1 cellular context compared by ENCODE assay signal in genomic region chr11:4610258-4610935, GRCh38.
TF ChIP-seq lines count a peak whose summit lies in the region.

No MANE protein-coding gene starts in this region.

TF ChIP-seq in IMR-90, 13 proteins besides CTCF, POLR2A, EP300 and RAD21 (continued from another document):
- TF ChIP-seq NFE2L2 (IDR thresholded peaks at IDR 0.05; ENCODE audit: low read depth, low read length) (no peak), RFX5 (IDR thresholded peaks at IDR 0.05; ENCODE audit: low read depth, low read length) (no peak), CEBPB (IDR thresholded peaks at IDR 0.05; ENCODE audit: low read depth, low read length) (no peak), SMC3 (IDR thresholded peaks at IDR 0.05; ENCODE audit: low read depth, low read length) (no peak), MXI1 (IDR thresholded peaks at IDR 0.05; ENCODE audit: borderline replicate concordance, low read depth, low read length) (no peak), ELK1 (IDR thresholded peaks at IDR 0.05; ENCODE audit: borderline replicate concordance, low read depth, low read length) (no peak), FOS (IDR thresholded peaks at IDR 0.05; ENCODE audit: low read depth, low read length) (no peak), USF2 (IDR thresholded peaks at IDR 0.05; ENCODE audit: low read depth, low read length) (no peak), MAZ (IDR thresholded peaks at IDR 0.05; ENCODE audit: borderline replicate concordance, low read depth, low read length) (no peak), CHD1 (IDR thresholded peaks at IDR 0.05; ENCODE audit: low read depth, low read length) (no peak)
